7 cellular contexts compared by ENCODE assay signal in genomic region chr9:120876842-120877240, GRCh38. TPM values are rescaled to one million over a fixed set of nuclear protein-coding genes. Genes with fewer than 3 reads are reported as not detected.
DNase-seq lines count a peak whose midpoint lies in the region; ATAC-seq and TF ChIP-seq lines count a peak whose summit lies in the region.

TSS of gene PHF19 (minus strand) at chr9:120877188. CDS start at chr9:120874741, 2,447 bp downstream.

- ATAC-seq in GM21390 (IDR thresholded peaks at IDR 0.05; ENCODE audit: unreplicated experiment) (peak; percentile 13), omental fat pad (ENCODE audit: low FRiP score) (peak; percentile 26)

- TF ChIP-seq CTCF in KMS-11 (conservative IDR thresholded peaks at IDR 0.05; ENCODE audit: low read depth, low read length) (no peak), foreskin fibroblast (IDR thresholded peaks at IDR 0.05; ENCODE audit: low read depth, low read length) (no peak), omental fat pad (IDR thresholded peaks at IDR 0.05) (no peak)

- H2AFZ ChIP-seq in KMS-11 (ENCODE audit: low read depth), result peak within 1 kb of the TSS; percentile 78; the same call in 1 of the 2 replicates

- no peaks in the 10 kb centered on the region for H3K27me3 ChIP-seq in KMS-11 (ENCODE audit: insufficient read depth, low read depth)

- H3K4me3 ChIP-seq in KMS-11 (IDR thresholded peaks at IDR 0.05; ENCODE audit: insufficient read depth, low read depth, low read length), result no peak within 1 kb of the TSS
- H3K4me3 ChIP-seq in foreskin fibroblast (ENCODE audit: low read depth in 1 of 2, low read length in 2 of 2), result peak within 1 kb of the TSS; percentile 70 to 86

- H3K4me2 ChIP-seq in KMS-11, result peak within 1 kb of the TSS; percentile 97

- POLR2A ChIA-PET in activated CD8-positive, alpha-beta memory T cell treated with anti-CD3 and anti-CD28 coated beads for 36 hours (lab: Charles Lee), result interaction anchor here (0.7 to 3.3 kb wide), 7 partner anchors 14 to 62 kb away, joined by 3 to 29 read pairs (median 4); partner anchors contain the start of gene TRAF1

- no peaks in the 10 kb centered on the region; the same call in 1 of the 2 replicates for H3K9me3 ChIP-seq in ES-I3 (ENCODE audit: control insufficient read depth, insufficient read depth, low read length)

- H4K20me1 ChIP-seq in KMS-11 (ENCODE audit: insufficient read depth), result no peaks in the 10 kb centered on the region

- H3K36me3 ChIP-seq in ES-I3 (ENCODE audit: insufficient read depth, low read length) (peaks cover 7% of the 10 kb centered on the region; the same call in 1 of the 2 replicates), KMS-11 (ENCODE audit: insufficient read depth) (no peaks in the 10 kb centered on the region)

- CTCF ChIA-PET in activated CD8-positive, alpha-beta memory T cell treated with anti-CD3 and anti-CD28 coated beads for 36 hours (lab: Charles Lee), result interaction anchor here (1.0 to 1.5 kb wide), 3 partner anchors 13 to 21 kb away, joined by 3 to 4 read pairs (median 4); no protein-coding TSS in a partner anchor

- H3K27ac ChIP-seq in KMS-11, result peak within 1 kb of the TSS; percentile 96

- H3K9ac ChIP-seq in ES-I3 (ENCODE audit: low read depth, low read length) (peak within 1 kb of the TSS; percentile 57), KMS-11 (peak within 1 kb of the TSS; percentile 97)

- H3K79me2 ChIP-seq in KMS-11 (ENCODE audit: insufficient read depth, low read depth), result peaks cover 26% of the 10 kb centered on the region; the same call in 1 of the 2 replicates

- DNase-seq in foreskin fibroblast (peak; percentile 34 to 72), omental fat pad (ENCODE audit: low spot score) (no peak), DMS114 treated with DMSO at 0.1 percent for 48 hours (lab: John Stamatoyannopoulos, UW; ENCODE audit: unreplicated experiment) (no peak)

- H3K4me1 ChIP-seq in ES-I3 (ENCODE audit: insufficient read depth, low read length) (peaks cover 52% of the 10 kb centered on the region), KMS-11 (ENCODE audit: low read depth, poor library complexity, severe bottlenecking) (peaks cover 74% of the 10 kb centered on the region)

RNA-seq across cellular contexts. Expression of gene PHF19, which starts in this region (rescaled TPM):
- total RNA-seq in activated CD8-positive, alpha-beta memory T cell treated with anti-CD3 and anti-CD28 coated beads for 36 hours, result 100 to 1,000 TPM; 174 TPM
- total RNA-seq in omental fat pad, result 10 to 100 TPM; 16.3 to 31.2 (median 25.3) TPM

Comparison
In these comparisons a context has a peak if more than half of its experiments do, and no peak if none do; other contexts are left out.
1. RNA of gene PHF19 (total RNA-seq): 174 TPM in activated CD8-positive, alpha-beta memory T cell treated with anti-CD3 and anti-CD28 coated beads for 36 hours; 16.3 to 31.2 TPM in omental fat pad; every median in the first group is over 4 times any median in the second.
2. DNase-seq: peak in foreskin fibroblast (2 of 2); none in omental fat pad (single experiment) and DMS114 treated with DMSO at 0.1 percent for 48 hours (single experiment).